Comparison of ENCODE assay signal across 12 cellular contexts in genomic region chr3:197168606-197169005, GRCh38.
A peak's percentile ranks its signal among the peaks of the same experiment; 100 is the strongest.
DNase-seq lines count a peak whose midpoint lies in the region; ATAC-seq, FAIRE-seq and TF ChIP-seq lines count a peak whose summit lies in the region.
"Had no signal": no experiment of that assay in that cellular context is flagged by ENCODE, and none has a peak within 500 bp of the region (broad histone marks: within the 10 kb centered on the region; RNA-seq: fewer than 3 reads in every experiment).

No MANE protein-coding gene starts in this region.

- H2BK120ac ChIP-seq in IMR-90 (ENCODE audit: low read depth, low read length): no peak overlapping the region

- POLR2A ChIA-PET in IMR-90 (lab: Charles Lee; ENCODE audit: unreplicated experiment) (no interaction called here), GM12878 (lab: Charles Lee) (no interaction called here)

- H3K9me1 ChIP-seq in IMR-90 (ENCODE audit: insufficient read depth, low read length): peaks cover 4% of the 10 kb centered on the region; the same call in 1 of the 2 replicates

- no peak overlapping the region for H3K4ac ChIP-seq in IMR-90 (ENCODE audit: low read depth, low read length)

- H3K79me1 ChIP-seq in IMR-90 (ENCODE audit: low read depth in 1 of 2, low read length in 2 of 2): peaks cover 27 to 37% of the 10 kb centered on the region in 2 experiments

- H3K56ac ChIP-seq in IMR-90 (ENCODE audit: extremely low read depth, insufficient read depth, low read length): no peak overlapping the region

- H2AFZ ChIP-seq in IMR-90 (replicated peaks; ENCODE audit: low read length, poor library complexity) (no peak overlapping the region), GM12878 (ENCODE audit: control insufficient read depth, low read depth, low read length) (no peak overlapping the region)

- peaks cover 2% of the 10 kb centered on the region; the same call in 1 of the 2 replicates for H3K36me3 ChIP-seq in IMR-90 (ENCODE audit: control insufficient read depth, insufficient read depth, low read length)
- peaks cover 0 to 3% of the 10 kb centered on the region in 2 experiments; a peak in 2 of 4 replicates for H3K36me3 ChIP-seq in GM12878 (ENCODE audit: control insufficient read depth in 2 of 2, insufficient read depth in 2 of 2, low read length in 1 of 2)
- H3K36me3 ChIP-seq in kidney epithelial cell (ENCODE audit: control insufficient read depth, insufficient read depth, low read length): no peaks in the 10 kb centered on the region
- H3K36me3 ChIP-seq: upper lobe of right lung had no signal

- peaks cover under 1% of the 10 kb centered on the region for H3K79me2 ChIP-seq in GM12878 (ENCODE audit: control insufficient read depth, insufficient read depth, low read length)

- in situ Hi-C loops in IMR-90 (cut with MboI; ENCODE audit: low sequenced_read_pairs): no loop called here
- in situ Hi-C loops in GM12878 (cut with MboI): no loop called here

- H2AK5ac ChIP-seq in IMR-90 (ENCODE audit: low read depth, low read length): no peak overlapping the region

- no peak overlapping the region for H2BK20ac ChIP-seq in IMR-90 (ENCODE audit: low read depth, low read length)

- no peaks in the 10 kb centered on the region for H3K9me3 ChIP-seq in IMR-90 (ENCODE audit: control insufficient read depth, insufficient read depth, low read length)
- no peaks in the 10 kb centered on the region for H3K9me3 ChIP-seq in GM12878 (replicated peaks; ENCODE audit: control insufficient read depth, insufficient read depth, low read length)
- H3K9me3 ChIP-seq: upper lobe of right lung had no signal

- H3K4me3 ChIP-seq in IMR-90 (ENCODE audit: insufficient read depth, low read depth, low read length): no peak overlapping the region
- H3K4me3 ChIP-seq in GM12878: no peak overlapping the region
- H3K4me3 ChIP-seq in kidney epithelial cell (ENCODE audit: low read depth, low read length): no peak overlapping the region
- H3K4me3 ChIP-seq: upper lobe of right lung had no signal

- H3K4me1 ChIP-seq in IMR-90 (ENCODE audit: control insufficient read depth, insufficient read depth, low read length) (peaks cover 2% of the 10 kb centered on the region; the same call in 1 of the 2 replicates), GM12878 (ENCODE audit: control insufficient read depth, insufficient read depth, low read length) (no peaks in the 10 kb centered on the region)
- H3K4me1 ChIP-seq: upper lobe of right lung had no signal

- H3K27ac ChIP-seq in IMR-90 (ENCODE audit: insufficient read depth, low read length) (no peak overlapping the region), GM12878 (ENCODE audit: control insufficient read depth, insufficient read depth) (no peak overlapping the region)
- H3K27ac ChIP-seq: upper lobe of right lung had no signal

- no CpG with 5 or more reads among the region's 2 CpGs for WGBS in IMR-90 (ENCODE audit: extremely low coverage in 2 of 2, insufficient read length in 1 of 2), 2 experiments
- 83% methylated on average over 2 of the region's 2 CpGs for WGBS in GM12878 (ENCODE audit: insufficient coverage, insufficient replicate concordance, low lambda C conversion rate, missing lambda C conversion rate)

- H2AK9ac ChIP-seq in IMR-90 (replicated peaks; ENCODE audit: low read depth, low read length, poor library complexity): no peak overlapping the region

- no peak overlapping the region for H4K91ac ChIP-seq in IMR-90 (ENCODE audit: insufficient read depth, low read depth, low read length)

- dilution Hi-C loops in IMR-90 (cut with HindIII; ENCODE audit: low sequenced_read_pairs, unreplicated experiment): no loop called here

- no peak for ATAC-seq in IMR-90 (ENCODE audit: low read depth)
- no peak for ATAC-seq in GM12878
- no peak for ATAC-seq in left ventricle myocardium superior
- ATAC-seq: left lobe of liver, upper lobe of right lung had no signal

- H3K27me3 ChIP-seq in IMR-90 (ENCODE audit: control insufficient read depth, insufficient read depth, low read length) (no peaks in the 10 kb centered on the region), GM12878 (replicated peaks in 1 of 2; ENCODE audit: control insufficient read depth in 2 of 2, insufficient read depth in 2 of 2, low read length in 1 of 2) (no peaks in the 10 kb centered on the region), kidney epithelial cell (ENCODE audit: control insufficient read depth, insufficient read depth, low read length) (no peaks in the 10 kb centered on the region)
- H3K27me3 ChIP-seq: upper lobe of right lung had no signal

- intact Hi-C loops in IMR-90 (cut with micrococcal nuclease): no loop called here
- intact Hi-C loops in GM12878 (cut with micrococcal nuclease; ENCODE audit: unreplicated experiment): no loop called here
- intact Hi-C loops in left ventricle myocardium superior (cut with micrococcal nuclease): no loop called here

- TF ChIP-seq CTCF in AG09319 (IDR thresholded peaks at IDR 0.05; ENCODE audit: low read depth, low read length) (no peak), IMR-90 (conservative IDR thresholded peaks at IDR 0.05; ENCODE audit: low read depth, low read length) (no peak), GM12878 (IDR thresholded peaks at IDR 0.05 in 2 of 3, conservative IDR thresholded peaks at IDR 0.05 in 1 of 3; ENCODE audit: control insufficient read depth in 2 of 3, extremely low read depth in 1 of 3, insufficient read depth in 1 of 3, low read depth in 3 of 3, low read length in 3 of 3) (no peak), kidney epithelial cell (IDR thresholded peaks at IDR 0.05; ENCODE audit: insufficient read depth, low read length, poor library complexity, severe bottlenecking) (no peak)

- H3K9ac ChIP-seq in IMR-90 (ENCODE audit: low read depth, low read length) (no peak overlapping the region), GM12878 (ENCODE audit: control insufficient read depth, insufficient read depth, low read length) (no peak overlapping the region)

- CTCF ChIA-PET in IMR-90 (lab: Yijun Ruan, JAX): no interaction called here
- CTCF ChIA-PET in GM12878 (lab: Yijun Ruan, JAX): no interaction called here

- TF ChIP-seq EP300 in GM12878 (IDR thresholded peaks at IDR 0.05; ENCODE audit: borderline replicate concordance in 1 of 2, control insufficient read depth in 1 of 2, low read depth in 2 of 2, low read length in 2 of 2): no peak

- no peak overlapping the region for H3K14ac ChIP-seq in IMR-90 (replicated peaks; ENCODE audit: low read depth, low read length)

- no peak overlapping the region for H3K18ac ChIP-seq in IMR-90 (ENCODE audit: low read depth, low read length)

- H2BK15ac ChIP-seq in IMR-90 (ENCODE audit: low read depth, low read length): no peak overlapping the region

- no peak overlapping the region for H3K4me2 ChIP-seq in IMR-90 (ENCODE audit: low read depth, low read length)
- no peak overlapping the region for H3K4me2 ChIP-seq in GM12878 (ENCODE audit: control insufficient read depth, insufficient read depth)

- H3K23ac ChIP-seq in IMR-90 (ENCODE audit: low read depth, low read length): no peak overlapping the region

- BruUV-seq in IMR-90 (replicated peaks; lab: Mats Ljungman, UMichigan) (no TSS peak), GM12878 (replicated peaks; lab: Mats Ljungman, UMichigan) (no TSS peak)

- H4K20me1 ChIP-seq in IMR-90 (ENCODE audit: insufficient read depth, low read length): peaks cover 11% of the 10 kb centered on the region; the same call in 1 of the 2 replicates
- H4K20me1 ChIP-seq in GM12878 (ENCODE audit: control insufficient read depth, insufficient read depth): no peaks in the 10 kb centered on the region

- no peak overlapping the region for H2BK5ac ChIP-seq in IMR-90 (ENCODE audit: low read depth, low read length, poor library complexity, severe bottlenecking)

- TF ChIP-seq RAD21 in IMR-90 (IDR thresholded peaks at IDR 0.05; ENCODE audit: low read length): no peak
- TF ChIP-seq RAD21 in GM12878 (IDR thresholded peaks at IDR 0.05; ENCODE audit: insufficient read depth, low read depth, low read length): no peak

- no peak overlapping the region for H4K5ac ChIP-seq in IMR-90 (ENCODE audit: low read depth, low read length)

- no peak overlapping the region for H4K8ac ChIP-seq in IMR-90 (ENCODE audit: low read depth in 2 of 2, low read length in 2 of 2)

- TF ChIP-seq POLR2A in IMR-90 (IDR thresholded peaks at IDR 0.05; ENCODE audit: low read depth, low read length): no peak
- no peak for TF ChIP-seq POLR2A in GM12878 (IDR thresholded peaks at IDR 0.05; ENCODE audit: low read depth, low read length)

- RAD21 ChIA-PET in GM12878 (lab: Charles Lee; ENCODE audit: unreplicated experiment): no interaction called here

- peak; percentile 57 for DNase-seq in AG09319 (ENCODE audit: extremely low read depth, low read depth)
- peak; percentile 38 for DNase-seq in IMR-90
- no peak for DNase-seq in GM12878 (ENCODE audit: low read depth, low spot score)
- peak; percentile 16 for DNase-seq in kidney epithelial cell (ENCODE audit: low read depth)
- DNase-seq in NCI-H2029 (lab: John Stamatoyannopoulos, UW): no peak
- no peak for DNase-seq in stimulated activated CD4-positive, alpha-beta T cell treated with anti-CD3 and anti-CD28 coated beads, Interleukin-2, amount 100 ng/mL, for 48 hours
- no peak for DNase-seq in left ventricle myocardium superior
- DNase-seq in activated CD4-positive, CD25-positive, alpha-beta regulatory T cell treated with anti-CD3 and anti-CD28 coated beads, Interleukin-2, amount 50 U/mL, for 72 hours: no peak
- DNase-seq: activated CD4-positive, alpha-beta T cell treated with anti-CD3 and anti-CD28 coated beads for 48 hours; NCI-H1694; upper lobe of right lung had no signal

- SMC1A ChIA-PET in GM12878 (lab: Charles Lee; ENCODE audit: uncharacterized antibody, unreplicated experiment): interaction anchor here (1.0 to 1.7 kb wide), 3 partner anchors 20 to 260 kb away, joined by 3 to 4 read pairs (median 4); no protein-coding TSS in a partner anchor

- no peak for FAIRE-seq in GM12878 (lab: Jason Lieb, UNC)

TF ChIP-seq in IMR-90, 13 proteins besides CTCF, POLR2A, EP300 and RAD21 (continues in another document):
- TF ChIP-seq, protein P1, sequence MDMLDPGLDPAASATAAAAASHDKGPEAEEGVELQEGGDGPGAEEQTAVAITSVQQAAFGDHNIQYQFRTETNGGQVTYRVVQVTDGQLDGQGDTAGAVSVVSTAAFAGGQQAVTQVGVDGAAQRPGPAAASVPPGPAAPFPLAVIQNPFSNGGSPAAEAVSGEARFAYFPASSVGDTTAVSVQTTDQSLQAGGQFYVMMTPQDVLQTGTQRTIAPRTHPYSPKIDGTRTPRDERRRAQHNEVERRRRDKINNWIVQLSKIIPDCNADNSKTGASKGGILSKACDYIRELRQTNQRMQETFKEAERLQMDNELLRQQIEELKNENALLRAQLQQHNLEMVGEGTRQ (IDR thresholded peaks at IDR 0.05; ENCODE audit: low read depth, low read length): peak; percentile 47; the same call in 1 of the 2 replicates

TF ChIP-seq in GM12878, 131 proteins besides CTCF, POLR2A, EP300 and RAD21 (continues in another document):
- 0 out of 2 replicates have a peak, but pooled peaks have one; percentile 29 for TF ChIP-seq BMI1 (IDR thresholded peaks at IDR 0.05; ENCODE audit: borderline replicate concordance)
- no peak for TF ChIP-seq ATF7 (IDR thresholded peaks at IDR 0.05; ENCODE audit: low read depth)
- TF ChIP-seq FOXM1 (IDR thresholded peaks at IDR 0.05; ENCODE audit: low read depth, low read length): no peak

Comparison
In these comparisons a context has a peak if more than half of its experiments do, and no peak if none do; other contexts are left out.
1. DNase-seq: peak in AG09319 (single experiment), IMR-90 (single experiment) and kidney epithelial cell (single experiment); none in GM12878 (single experiment), NCI-H2029 (single experiment), stimulated activated CD4-positive, alpha-beta T cell treated with anti-CD3 and anti-CD28 coated beads, Interleukin-2, amount 100 ng/mL, for 48 hours (0 of 2), left ventricle myocardium superior (single experiment) and activated CD4-positive, CD25-positive, alpha-beta regulatory T cell treated with anti-CD3 and anti-CD28 coated beads, Interleukin-2, amount 50 U/mL, for 72 hours (single experiment).